In genomic region chr1:244052728-244053312, GRCh38 we compare ENCODE assay signal across 2 cellular contexts.
TF ChIP-seq lines count a peak whose summit lies in the region.

No MANE protein-coding gene starts in this region.

TF ChIP-seq in SK-N-SH, 30 proteins besides CTCF, POLR2A, EP300 and RAD21:
- no peak for TF ChIP-seq MXI1 (IDR thresholded peaks at IDR 0.05; ENCODE audit: low read depth, low read length)
- no peak for TF ChIP-seq RFX5 (IDR thresholded peaks at IDR 0.05; ENCODE audit: low read length)
- TF ChIP-seq EZH2phosphoT487 (IDR thresholded peaks at IDR 0.05; ENCODE audit: borderline replicate concordance, low read depth): no peak
- TF ChIP-seq TAF1 (IDR thresholded peaks at IDR 0.05; ENCODE audit: borderline replicate concordance, low read depth, low read length): no peak
- TF ChIP-seq RCOR1 (IDR thresholded peaks at IDR 0.05; ENCODE audit: low read length): no peak
- no peak for TF ChIP-seq RXRA (IDR thresholded peaks at IDR 0.05; ENCODE audit: borderline replicate concordance, low read depth)
- no peak for TF ChIP-seq GATA2 (CRISPR knock-in tag; IDR thresholded peaks at IDR 0.05)
- TF ChIP-seq SMC3 (IDR thresholded peaks at IDR 0.05; ENCODE audit: low read depth, low read length): no peak
- TF ChIP-seq FOSL2 (IDR thresholded peaks at IDR 0.05; ENCODE audit: borderline replicate concordance, low read depth): no peak
- TF ChIP-seq YY1 (IDR thresholded peaks at IDR 0.05; ENCODE audit: low read depth): no peak
- no peak for TF ChIP-seq CHD2 (IDR thresholded peaks at IDR 0.05; ENCODE audit: low read length, partially characterized antibody)
- no peak for TF ChIP-seq REST (IDR thresholded peaks at IDR 0.05; ENCODE audit: low read depth, low read length)

TF ChIP-seq in endothelial cell of umbilical vein, 7 proteins besides CTCF, POLR2A, EP300 and RAD21:
- TF ChIP-seq POLR2AphosphoS5 (IDR thresholded peaks at IDR 0.05; ENCODE audit: insufficient read depth, low read depth, low read length) (no peak), MYC (IDR thresholded peaks at IDR 0.05; ENCODE audit: low read depth, low read length) (no peak), MAX (IDR thresholded peaks at IDR 0.05; ENCODE audit: insufficient read depth, insufficient read length) (no peak), JUN (IDR thresholded peaks at IDR 0.05; ENCODE audit: borderline replicate concordance, insufficient read depth, insufficient read length, low read depth) (no peak), FOS (IDR thresholded peaks at IDR 0.05; ENCODE audit: borderline replicate concordance, insufficient read depth, low read length) (no peak), GATA2 (IDR thresholded peaks at IDR 0.05; ENCODE audit: insufficient read depth, insufficient read length, low read depth, low read length) (no peak), EZH2 (IDR thresholded peaks at IDR 0.05; ENCODE audit: borderline replicate concordance, low read depth, low read length, severe bottlenecking) (no peak)
